ENCODE assay signal across 15 cellular contexts in the genomic region with DNA sequence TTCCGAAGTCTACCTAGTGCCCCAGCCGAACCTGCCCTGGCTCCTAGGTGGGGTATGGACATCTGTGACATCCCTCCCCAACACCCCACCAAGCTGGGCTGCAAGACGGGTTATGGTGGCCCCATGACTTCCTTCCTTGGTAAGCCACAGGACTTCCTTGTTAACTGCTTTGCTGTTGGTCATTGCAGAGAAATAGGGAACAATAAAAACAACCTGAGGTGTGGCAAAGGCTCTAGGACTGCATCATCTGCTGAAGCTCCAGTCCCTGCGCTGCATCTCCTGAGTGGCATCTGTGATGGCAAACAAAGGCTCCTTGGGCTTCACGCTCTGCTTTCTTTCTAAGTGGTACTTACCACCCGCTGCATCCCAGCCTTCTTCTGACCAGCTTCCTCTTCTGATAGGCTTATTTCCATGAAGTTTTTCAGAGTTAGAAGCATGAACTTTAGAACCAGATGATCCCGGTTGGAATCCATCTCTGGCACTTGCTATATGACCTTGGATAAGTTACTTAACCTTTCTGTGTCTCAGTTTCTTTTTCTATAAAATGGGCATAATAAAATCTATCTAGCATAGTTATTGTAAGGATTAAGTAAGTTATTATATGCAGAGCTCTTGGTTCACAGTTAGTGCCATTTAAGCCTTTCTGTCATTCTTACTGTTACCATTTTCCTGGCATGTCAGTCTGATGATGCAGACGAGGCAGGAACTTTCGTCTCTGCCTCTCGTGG.
DNase-seq lines count a peak whose midpoint lies in the region; ATAC-seq and TF ChIP-seq lines count a peak whose summit lies in the region.
"Had no signal": no experiment of that assay in that cellular context is flagged by ENCODE, and none has a peak within 500 bp of the region (broad histone marks: within the 10 kb centered on the region; RNA-seq: fewer than 3 reads in every experiment).

No MANE protein-coding gene starts in this region.

- peak overlapping the region; percentile 83 for H3K4ac ChIP-seq in IMR-90 (ENCODE audit: low read depth, low read length)

- peak overlapping the region; percentile 88; the same call in 2 of the 3 replicates for H2BK15ac ChIP-seq in IMR-90 (ENCODE audit: low read depth, low read length)

- TF ChIP-seq RAD21 in IMR-90 (IDR thresholded peaks at IDR 0.05; ENCODE audit: low read length), result no peak

- peak overlapping the region in 5 of 7 donors; percentile 30 to 79 (median 50) for H3K27ac Mint-ChIP-seq in CD14-positive monocyte

- H3K9me3 ChIP-seq in IMR-90 (ENCODE audit: control insufficient read depth, insufficient read depth, low read length) (no peaks in the 10 kb centered on the region), OCI-LY7 (ENCODE audit: low read length) (no peaks in the 10 kb centered on the region)

- peaks cover 25% of the 10 kb centered on the region for H3K9me1 ChIP-seq in IMR-90 (ENCODE audit: insufficient read depth, low read length)

- no peak overlapping the region for H3K23ac ChIP-seq in IMR-90 (ENCODE audit: low read depth, low read length)

- H2AFZ ChIP-seq in IMR-90 (replicated peaks; ENCODE audit: low read length, poor library complexity) (no peak overlapping the region), OCI-LY7 (ENCODE audit: low read length) (peak overlapping the region; percentile 77)

- H3K4me2 ChIP-seq in IMR-90 (ENCODE audit: low read depth, low read length) (no peak overlapping the region), OCI-LY7 (ENCODE audit: low read length) (peak overlapping the region; percentile 31)

- intact Hi-C loops in CD14-positive monocyte (cut with micrococcal nuclease) (loop anchor here in 1 of 2 donors (10.0 kb wide), 1 partner anchor 54 kb away; no protein-coding TSS in a partner anchor), IMR-90 (cut with micrococcal nuclease) (no loop called here), OCI-LY7 (cut with micrococcal nuclease; ENCODE audit: unreplicated experiment) (no loop called here)

- H2BK5ac ChIP-seq in IMR-90 (ENCODE audit: low read depth, low read length, poor library complexity, severe bottlenecking), result no peak overlapping the region

- dilution Hi-C loops in IMR-90 (cut with HindIII; ENCODE audit: low sequenced_read_pairs, unreplicated experiment), result no loop called here

- POLR2A ChIA-PET in IMR-90 (lab: Charles Lee; ENCODE audit: unreplicated experiment), result no interaction called here
- POLR2A ChIA-PET in OCI-LY7 (lab: Charles Lee), result interaction anchor here (0.7 kb wide), 1 partner anchor 27 kb away, joined by 3 read pairs; no protein-coding TSS in a partner anchor

- peaks cover 0 to 5% of the 10 kb centered on the region in 2 donors for H3K36me3 Mint-ChIP-seq in CD14-positive monocyte

- 96% methylated on average over 4 of the region's 10 CpGs; no CpG with 5 or more reads in 1 of the 2 experiments for WGBS in IMR-90 (ENCODE audit: extremely low coverage in 2 of 2, insufficient read length in 1 of 2), 2 experiments

- no peak for TF ChIP-seq CTCF in CD14-positive monocyte (IDR thresholded peaks at IDR 0.05)
- no peak for TF ChIP-seq CTCF in IMR-90 (conservative IDR thresholded peaks at IDR 0.05; ENCODE audit: low read depth, low read length)
- no peak for TF ChIP-seq CTCF in OCI-LY7 (conservative IDR thresholded peaks at IDR 0.05; ENCODE audit: low read length)

- peaks cover 16 to 28% (median 21%) of the 10 kb centered on the region in 3 donors for H3K27me3 Mint-ChIP-seq in CD14-positive monocyte (ENCODE audit: low read depth in 3 of 3)

- 0 out of 2 replicates have a peak overlapping the region, but pooled peaks have one; percentile 59 for H3K14ac ChIP-seq in IMR-90 (replicated peaks; ENCODE audit: low read depth, low read length)

- H3K4me3 Mint-ChIP-seq in CD14-positive monocyte, result peak overlapping the region in 1 of 2 donors; percentile 51

- no peak overlapping the region for H3K4me3 ChIP-seq in IMR-90 (ENCODE audit: insufficient read depth, low read depth, low read length)
- H3K4me3 ChIP-seq in OCI-LY7 (ENCODE audit: low read depth, low read length, poor library complexity, severe bottlenecking), result no peak overlapping the region

- no peak overlapping the region for H4K5ac ChIP-seq in IMR-90 (ENCODE audit: low read depth, low read length)

- H3K56ac ChIP-seq in IMR-90 (ENCODE audit: extremely low read depth, insufficient read depth, low read length), result no peak overlapping the region

- peak overlapping the region; percentile 77 for H2AK5ac ChIP-seq in IMR-90 (ENCODE audit: low read depth, low read length)

- peak overlapping the region; percentile 86 for H4K91ac ChIP-seq in IMR-90 (ENCODE audit: insufficient read depth, low read depth, low read length)

- peaks cover 0 to 8% of the 10 kb centered on the region in 2 experiments; a peak in 1 of 4 replicates for H3K79me1 ChIP-seq in IMR-90 (ENCODE audit: low read depth in 1 of 2, low read length in 2 of 2)

- peak overlapping the region; percentile 58 for H2BK120ac ChIP-seq in IMR-90 (ENCODE audit: low read depth, low read length)

- peak overlapping the region; percentile 67; the same call in 1 of the 2 replicates for H2BK20ac ChIP-seq in IMR-90 (ENCODE audit: low read depth, low read length)

- peaks cover 0 to 6% (median 2%) of the 10 kb centered on the region in 7 donors for H3K9me3 Mint-ChIP-seq in CD14-positive monocyte

- H3K27ac ChIP-seq in IMR-90 (ENCODE audit: insufficient read depth, low read length), result no peak overlapping the region
- no peak overlapping the region for H3K27ac ChIP-seq in OCI-LY7 (ENCODE audit: low read depth, low read length, poor library complexity, severe bottlenecking)
- H3K27ac ChIP-seq: brain microvascular endothelial cell, C4-2B had no signal

- no peak for ATAC-seq in IMR-90 (ENCODE audit: low read depth)
- ATAC-seq in HG03354 (IDR thresholded peaks at IDR 0.05; ENCODE audit: poor library complexity, severe bottlenecking, unreplicated experiment), result no peak
- no peak for ATAC-seq in GM18519 (IDR thresholded peaks at IDR 0.05; ENCODE audit: low FRiP score, unreplicated experiment)

- H3K36me3 ChIP-seq in IMR-90 (ENCODE audit: control insufficient read depth, insufficient read depth, low read length) (no peaks in the 10 kb centered on the region), OCI-LY7 (ENCODE audit: insufficient read depth, low read length) (no peaks in the 10 kb centered on the region)
- H3K36me3 ChIP-seq: brain microvascular endothelial cell had no signal

- peaks cover 17% of the 10 kb centered on the region for H3K4me1 ChIP-seq in IMR-90 (ENCODE audit: control insufficient read depth, insufficient read depth, low read length)
- H3K4me1 ChIP-seq in OCI-LY7 (ENCODE audit: insufficient read depth, low read length, poor library complexity, severe bottlenecking), result peaks cover 14% of the 10 kb centered on the region

- CTCF ChIA-PET in IMR-90 (lab: Yijun Ruan, JAX) (interaction anchor here (0.5 to 2.5 kb wide), 2 partner anchors 10 to 19 kb away, joined by 3 to 5 read pairs; no protein-coding TSS in a partner anchor), OCI-LY7 (lab: Charles Lee; ENCODE audit: unreplicated experiment) (interaction anchor here (0.6 kb wide), 2 partner anchors 24 to 40 kb away, joined by 3 to 4 read pairs; no protein-coding TSS in a partner anchor)

- no peak overlapping the region; a peak in 2 of 4 replicates for H4K8ac ChIP-seq in IMR-90 (ENCODE audit: low read depth in 2 of 2, low read length in 2 of 2)

- no peaks in the 10 kb centered on the region for H3K9me2 ChIP-seq in OCI-LY7 (ENCODE audit: insufficient read depth, low read length)

- H3K9ac ChIP-seq in IMR-90 (ENCODE audit: low read depth, low read length), result no peak overlapping the region

- BruUV-seq in IMR-90 (replicated peaks; lab: Mats Ljungman, UMichigan) (no TSS peak), OCI-LY7 (replicated peaks; lab: Mats Ljungman, UMichigan) (no TSS peak)

- H4K20me1 ChIP-seq in IMR-90 (ENCODE audit: insufficient read depth, low read length) (no peaks in the 10 kb centered on the region), OCI-LY7 (ENCODE audit: insufficient read depth, low read length) (no peaks in the 10 kb centered on the region)

- H3K4me1 Mint-ChIP-seq in CD14-positive monocyte, result peaks cover 57% of the 10 kb centered on the region

- H3K18ac ChIP-seq in IMR-90 (ENCODE audit: low read depth, low read length), result no peak overlapping the region

- H3K27me3 ChIP-seq in IMR-90 (ENCODE audit: control insufficient read depth, insufficient read depth, low read length), result no peaks in the 10 kb centered on the region
- H3K27me3 ChIP-seq: brain microvascular endothelial cell had no signal

- TF ChIP-seq POLR2A in IMR-90 (IDR thresholded peaks at IDR 0.05; ENCODE audit: low read depth, low read length), result no peak

- no peaks in the 10 kb centered on the region for H3K79me2 ChIP-seq in OCI-LY7 (ENCODE audit: insufficient read depth, low read depth, low read length)

- peak; percentile 78 for DNase-seq in CD14-positive monocyte (ENCODE audit: low spot score)
- no peak for DNase-seq in IMR-90
- peak; percentile 41 for DNase-seq in OCI-LY7 (ENCODE audit: low spot score)
- peak; percentile 43 for DNase-seq in medulla oblongata (ENCODE audit: extremely low spot score)
- DNase-seq in epidermal melanocyte (ENCODE audit: insufficient read length, low spot score), result no peak
- DNase-seq in NK-92 treated with Interleukin-12 subunit alpha and Interleukin-12 subunit beta, amount 100 ng/mL, for 24 hours (lab: John Stamatoyannopoulos, UW), result no peak
- DNase-seq: brain microvascular endothelial cell; GOT3; NCI-H446 treated with DMSO at 0.1 percent for 48 hours; RPMI8226; stimulated activated CD4-positive, alpha-beta T cell treated with anti-CD3 and anti-CD28 coated beads, Interleukin-1b, Interleukin-23, amount 100 ng/mL, for 48 hours; T-helper 9 cell had no signal

- in situ Hi-C loops in IMR-90 (cut with MboI; ENCODE audit: low sequenced_read_pairs), result no loop called here

- no peak overlapping the region for H2AK9ac ChIP-seq in IMR-90 (replicated peaks; ENCODE audit: low read depth, low read length, poor library complexity)

TF ChIP-seq in IMR-90, 13 proteins besides CTCF, POLR2A, EP300 and RAD21:
- TF ChIP-seq RFX5 (IDR thresholded peaks at IDR 0.05; ENCODE audit: low read depth, low read length), result no peak
- TF ChIP-seq MXI1 (IDR thresholded peaks at IDR 0.05; ENCODE audit: borderline replicate concordance, low read depth, low read length), result no peak
- TF ChIP-seq FOS (IDR thresholded peaks at IDR 0.05; ENCODE audit: low read depth, low read length), result no peak
- TF ChIP-seq, protein P1, sequence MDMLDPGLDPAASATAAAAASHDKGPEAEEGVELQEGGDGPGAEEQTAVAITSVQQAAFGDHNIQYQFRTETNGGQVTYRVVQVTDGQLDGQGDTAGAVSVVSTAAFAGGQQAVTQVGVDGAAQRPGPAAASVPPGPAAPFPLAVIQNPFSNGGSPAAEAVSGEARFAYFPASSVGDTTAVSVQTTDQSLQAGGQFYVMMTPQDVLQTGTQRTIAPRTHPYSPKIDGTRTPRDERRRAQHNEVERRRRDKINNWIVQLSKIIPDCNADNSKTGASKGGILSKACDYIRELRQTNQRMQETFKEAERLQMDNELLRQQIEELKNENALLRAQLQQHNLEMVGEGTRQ (IDR thresholded peaks at IDR 0.05; ENCODE audit: low read depth, low read length), result no peak
- TF ChIP-seq CHD1 (IDR thresholded peaks at IDR 0.05; ENCODE audit: low read depth, low read length), result no peak

Comparison
In these comparisons a context has a peak if more than half of its experiments do, and no peak if none do; other contexts are left out.
1. DNase-seq: peak in CD14-positive monocyte (single experiment), OCI-LY7 (single experiment) and medulla oblongata (single experiment); none in IMR-90 (single experiment), epidermal melanocyte (single experiment) and NK-92 treated with Interleukin-12 subunit alpha and Interleukin-12 subunit beta, amount 100 ng/mL, for 24 hours (single experiment).